In the genomic region with DNA sequence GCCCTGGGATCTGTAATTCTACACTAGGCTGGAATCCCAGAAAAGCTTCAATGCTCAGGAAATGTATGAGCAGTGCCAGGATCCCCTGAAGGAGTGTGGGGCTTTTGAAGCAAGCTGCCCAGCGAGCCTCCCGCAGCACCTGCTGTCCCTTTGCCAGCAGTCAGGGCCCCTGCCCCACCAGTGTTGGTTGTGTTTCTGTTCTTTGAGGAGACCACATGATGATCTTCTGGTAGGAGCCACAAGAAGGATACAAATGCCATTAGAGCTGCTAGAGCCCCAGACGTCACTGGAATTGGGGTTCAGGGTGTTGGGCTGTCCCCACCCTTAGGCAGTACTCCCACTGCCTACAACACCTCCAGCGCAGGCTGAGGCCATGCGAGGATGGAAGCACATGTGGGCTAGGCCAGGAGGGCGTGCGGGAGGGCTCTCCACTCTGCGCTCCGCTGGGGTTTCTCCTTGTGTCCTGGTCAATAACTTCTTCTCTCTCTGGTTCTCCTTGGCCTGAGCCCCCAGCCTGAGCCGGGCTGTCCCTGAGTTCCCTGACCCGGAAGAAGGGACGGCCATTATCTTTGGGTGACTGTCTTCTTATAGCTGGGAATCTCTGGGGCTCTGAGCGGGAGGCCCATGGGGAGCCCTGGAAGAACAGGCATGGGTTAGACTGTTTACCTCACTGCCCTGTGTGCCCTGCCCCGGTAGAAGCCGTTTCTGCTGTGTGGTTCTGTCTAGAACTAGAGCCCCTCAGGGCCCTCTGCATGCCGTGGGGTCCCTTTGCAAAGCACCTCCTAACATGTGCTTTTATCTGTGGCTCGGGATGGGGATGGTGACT, we compare ENCODE assay signal across 10 cellular contexts.
DNase-seq lines count a peak whose midpoint lies in the region; ATAC-seq and TF ChIP-seq lines count a peak whose summit lies in the region.
"Had no signal": no experiment of that assay in that cellular context is flagged by ENCODE, and none has a peak within 500 bp of the region (broad histone marks: within the 10 kb centered on the region; RNA-seq: fewer than 3 reads in every experiment).

No MANE protein-coding gene starts in this region.

- H2BK120ac ChIP-seq in mesendoderm (ENCODE audit: low read depth, low read length), result no peak overlapping the region

- H3K9ac ChIP-seq in mesendoderm (ENCODE audit: low read length), result peak overlapping the region; percentile 39

- no peak overlapping the region for H4K8ac ChIP-seq in mesendoderm (ENCODE audit: low read depth, low read length)

- peak overlapping the region; percentile 81 for H3K23ac ChIP-seq in mesendoderm (ENCODE audit: low read length)

- H3K79me2 ChIP-seq in mesendoderm (ENCODE audit: control insufficient read depth, insufficient read depth, low read length), result peaks cover 82% of the 10 kb centered on the region

- no peak overlapping the region for H2BK5ac ChIP-seq in mesendoderm (ENCODE audit: low read length)

- WGBS in mesendoderm (ENCODE audit: extremely low coverage, insufficient coverage, low lambda C conversion rate), result no CpG with 5 or more reads among the region's 17 CpGs
- 72% methylated on average over 17 of the region's 17 CpGs for WGBS in thymus

- H2BK15ac ChIP-seq in mesendoderm (replicated peaks; ENCODE audit: low read depth), result no peak overlapping the region

- no peak overlapping the region for H4K5ac ChIP-seq in mesendoderm (ENCODE audit: low read length)

- no peak for ATAC-seq in HG02610 (IDR thresholded peaks at IDR 0.05; ENCODE audit: unreplicated experiment)
- ATAC-seq in HG03045 (IDR thresholded peaks at IDR 0.05; ENCODE audit: unreplicated experiment), result no peak

- intact Hi-C loops in ascending aorta (cut with DNase I), result loop anchor here (5.0 kb wide), 1 partner anchor 39 kb away; no protein-coding TSS in a partner anchor

- H3K56ac ChIP-seq in mesendoderm (ENCODE audit: low read length), result peak overlapping the region; percentile 72

- H2AK5ac ChIP-seq in mesendoderm (ENCODE audit: low read length), result peak overlapping the region; percentile 65

- peaks cover 41% of the 10 kb centered on the region for H3K79me1 ChIP-seq in mesendoderm (ENCODE audit: low read length)

- H3K27me3 ChIP-seq in ascending aorta (no peaks in the 10 kb centered on the region), mesendoderm (ENCODE audit: insufficient read depth, low read length, poor library complexity) (no peaks in the 10 kb centered on the region), thymus (ENCODE audit: control insufficient read depth, insufficient read depth) (no peaks in the 10 kb centered on the region)
- H3K27me3 ChIP-seq: pancreas had no signal

- peak; percentile 64 for DNase-seq in activated effector memory CD4-positive, alpha-beta T cell treated with anti-CD3 and anti-CD28 coated beads, Interleukin-2, amount 50 U/mL, for 16 hours
- no peak for DNase-seq in activated effector memory CD4-positive, alpha-beta T cell treated with Interleukin-2 at 50 U/mL for 16 hours
- peak in 1 of 2 donors; percentile 63 for DNase-seq in ascending aorta (ENCODE audit: low spot score in 2 of 2)
- DNase-seq in mesendoderm, result no peak
- no peak for DNase-seq in GM19238 (ENCODE audit: insufficient read length, low spot score)

- H3K4ac ChIP-seq in mesendoderm (ENCODE audit: low read depth, low read length), result no peak overlapping the region

- H3K9me3 ChIP-seq in ascending aorta (no peaks in the 10 kb centered on the region), thymus (ENCODE audit: control insufficient read depth) (peaks cover under 1% of the 10 kb centered on the region)
- H3K9me3 ChIP-seq: pancreas had no signal

- H3K4me3 ChIP-seq in ascending aorta, result peak overlapping the region in 1 of 2 donors; percentile 35
- no peak overlapping the region for H3K4me3 ChIP-seq in mesendoderm (ENCODE audit: low read length)
- no peak overlapping the region for H3K4me3 ChIP-seq in thymus (ENCODE audit: low read length)

- H3K4me2 ChIP-seq in mesendoderm (ENCODE audit: low read length), result no peak overlapping the region

- no peak for TF ChIP-seq CTCF in ascending aorta (IDR thresholded peaks at IDR 0.05)

- H3K36me3 ChIP-seq in ascending aorta (no peaks in the 10 kb centered on the region), mesendoderm (ENCODE audit: control insufficient read depth, insufficient read depth, low read length) (no peaks in the 10 kb centered on the region), thymus (ENCODE audit: control insufficient read depth, insufficient read depth) (no peaks in the 10 kb centered on the region)
- H3K36me3 ChIP-seq: pancreas had no signal

- H3K18ac ChIP-seq in mesendoderm (ENCODE audit: low read length), result no peak overlapping the region

- H3K4me1 ChIP-seq in ascending aorta, result peaks cover 58 to 93% of the 10 kb centered on the region in 2 donors
- peaks cover 29% of the 10 kb centered on the region for H3K4me1 ChIP-seq in mesendoderm (ENCODE audit: control insufficient read depth, low read depth, low read length)
- H3K4me1 ChIP-seq in thymus (ENCODE audit: control insufficient read depth, insufficient read depth, low read length), result peaks cover 71% of the 10 kb centered on the region

- H3K27ac ChIP-seq in ascending aorta, result peak overlapping the region; percentile 97 to 99
- peak overlapping the region; percentile 91 for H3K27ac ChIP-seq in mesendoderm (ENCODE audit: low read depth, low read length)
- peak overlapping the region; percentile 75 for H3K27ac ChIP-seq in thymus (ENCODE audit: low read depth)
- H3K27ac ChIP-seq: C4-2B had no signal
